In genomic region chr18:51030537-51031258, GRCh38 we compare ENCODE assay signal across 8 cellular contexts. TPM values are rescaled to one million over a fixed set of nuclear protein-coding genes. Genes with fewer than 3 reads are reported as not detected.
DNase-seq lines count a peak whose midpoint lies in the region; ATAC-seq and TF ChIP-seq lines count a peak whose summit lies in the region.

No MANE protein-coding gene starts in this region.

- H3K27me3 Mint-ChIP-seq in dendritic cell treated with granulocyte-macrophage colony-stimulating factor and Interleukin-4, amounts not matched to agents 40 ng/mL and 50 ng/mL, for 4 days, result no peaks in the 10 kb centered on the region

- peak overlapping the region; percentile 97 for H3K27ac Mint-ChIP-seq in dendritic cell treated with granulocyte-macrophage colony-stimulating factor and Interleukin-4, amounts not matched to agents 40 ng/mL and 50 ng/mL, for 4 days

- peak overlapping the region; percentile 83 for H3K4me3 Mint-ChIP-seq in dendritic cell treated with granulocyte-macrophage colony-stimulating factor and Interleukin-4, amounts not matched to agents 40 ng/mL and 50 ng/mL, for 4 days

- ATAC-seq in HG02763 (IDR thresholded peaks at IDR 0.05; ENCODE audit: unreplicated experiment), result peak; percentile 59

- H3K4me3 ChIP-seq in lower leg skin (ENCODE audit: low read depth, poor library complexity, severe bottlenecking), result peak overlapping the region; percentile 63

- 0 to 2% methylated on average over 29 to 42 of the region's 66 CpGs for WGBS in lower leg skin, 2 donors

- no peak for TF ChIP-seq CTCF in lower leg skin (IDR thresholded peaks at IDR 0.05)

- intact Hi-C loops in dendritic cell treated with granulocyte-macrophage colony-stimulating factor and Interleukin-4, amounts not matched to agents 40 ng/mL and 50 ng/mL, for 4 days (cut with micrococcal nuclease), result loop anchor here (1.0 to 10.0 kb wide), 4 partner anchors 62 to 1536 kb away; partner anchors contain the start of genes ELAC1 and RPL17
- intact Hi-C loops in lower leg skin (cut with DNase I; ENCODE audit: low total_unique reads), result no loop called here

- DNase-seq in NCI-H2029 (lab: John Stamatoyannopoulos, UW) (peak; percentile 25), NCI-H2029 treated with DMSO at 0.1 percent for 48 hours (lab: John Stamatoyannopoulos, UW) (no peak), NCI-H1930 (lab: John Stamatoyannopoulos, UW) (peak; percentile 50 to 62), lower leg skin (ENCODE audit: low spot score in 2 of 2) (peak; percentile 41 to 95)
- DNase-seq in activated CD4-positive, alpha-beta T cell treated with anti-CD3 and anti-CD28 coated beads for 48 hours, result peak; percentile 73
- DNase-seq in stimulated activated CD4-positive, alpha-beta T cell treated with anti-CD3 and anti-CD28 coated beads, Interleukin-4, amount 100 ng/mL, for 24 hours, result peak; percentile 69

- no peaks in the 10 kb centered on the region for H3K9me3 Mint-ChIP-seq in dendritic cell treated with granulocyte-macrophage colony-stimulating factor and Interleukin-4, amounts not matched to agents 40 ng/mL and 50 ng/mL, for 4 days

- H3K36me3 Mint-ChIP-seq in dendritic cell treated with granulocyte-macrophage colony-stimulating factor and Interleukin-4, amounts not matched to agents 40 ng/mL and 50 ng/mL, for 4 days (ENCODE audit: low read depth), result peaks cover 29% of the 10 kb centered on the region

- no peak for TF ChIP-seq POLR2A in lower leg skin (IDR thresholded peaks at IDR 0.05)

- peaks cover 57% of the 10 kb centered on the region for H3K4me1 Mint-ChIP-seq in dendritic cell treated with granulocyte-macrophage colony-stimulating factor and Interleukin-4, amounts not matched to agents 40 ng/mL and 50 ng/mL, for 4 days (ENCODE audit: low read depth)

RNA-seq across cellular contexts. Expression of gene SMAD4, which starts 0.7 kb away (rescaled TPM):
- 100 to 1,000 TPM; 101 to 171 (median 128) TPM for total RNA-seq in lower leg skin
